Comparison of ENCODE assay signal across 9 cellular contexts in the genomic region with DNA sequence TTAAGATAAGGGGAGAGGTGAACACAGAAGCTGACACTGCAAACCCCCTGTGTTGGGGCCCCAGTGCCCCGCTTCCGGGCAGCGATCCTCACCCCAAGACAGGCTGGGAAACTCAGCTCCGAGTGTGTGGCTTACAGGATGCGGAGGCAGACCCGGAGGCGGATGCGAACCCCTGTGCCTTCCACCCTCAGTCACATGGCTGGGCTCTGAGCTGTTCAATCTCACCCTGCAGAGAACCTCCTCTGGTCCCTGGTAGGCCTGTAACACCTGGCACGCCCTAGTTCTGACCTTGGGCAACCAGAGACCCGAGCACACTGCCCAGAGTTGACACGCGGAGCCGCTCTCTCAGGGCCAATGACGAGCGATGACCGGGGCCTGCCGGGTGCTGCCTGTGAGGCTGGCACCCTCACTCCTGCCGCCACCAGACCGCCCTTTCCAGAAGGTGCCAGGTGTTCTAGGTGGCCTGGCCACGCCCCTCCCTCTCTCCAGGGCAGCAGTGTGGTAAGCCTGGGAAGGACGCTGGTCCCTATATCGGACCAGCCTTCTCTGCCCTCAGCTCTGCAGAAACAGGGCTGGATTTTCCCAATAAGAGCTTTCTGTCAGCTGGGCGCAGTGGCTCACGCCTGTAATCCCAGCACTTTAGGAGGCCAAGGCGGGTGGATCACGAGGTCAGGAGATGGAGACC.
"Had no signal": no experiment of that assay in that cellular context is flagged by ENCODE, and none has a peak within 500 bp of the region (broad histone marks: within the 10 kb centered on the region; RNA-seq: fewer than 3 reads in every experiment).

No MANE protein-coding gene starts in this region.

- DNase-seq: activated CD4-positive, alpha-beta T cell treated with anti-CD3 and anti-CD28 coated beads, Interleukin-2, amount 10 ng/mL, durations not matched to agents 7 days and 5 days; activated CD4-positive, CD25-positive, alpha-beta regulatory T cell; central memory CD4-positive, alpha-beta T cell; dermis blood vessel endothelial cell; erythroblast; left cardiac atrium; SHP77 had no signal

- H3K4me1 Mint-ChIP-seq: activated CD4-positive, alpha-beta T cell treated with anti-CD3 and anti-CD28 coated beads, Interleukin-2, amount 10 ng/mL, durations not matched to agents 7 days and 5 days had no signal

- H3K27me3 Mint-ChIP-seq: activated CD4-positive, alpha-beta T cell treated with anti-CD3 and anti-CD28 coated beads, Interleukin-2, amount 10 ng/mL, durations not matched to agents 7 days and 5 days had no signal

- H3K4me3 Mint-ChIP-seq: activated CD4-positive, alpha-beta T cell treated with anti-CD3 and anti-CD28 coated beads, Interleukin-2, amount 10 ng/mL, durations not matched to agents 7 days and 5 days had no signal

- H3K27ac Mint-ChIP-seq: activated CD4-positive, alpha-beta T cell treated with anti-CD3 and anti-CD28 coated beads, Interleukin-2, amount 10 ng/mL, durations not matched to agents 7 days and 5 days had no signal

- H3K9me3 Mint-ChIP-seq: activated CD4-positive, alpha-beta T cell treated with anti-CD3 and anti-CD28 coated beads, Interleukin-2, amount 10 ng/mL, durations not matched to agents 7 days and 5 days; nephron had no signal

- ATAC-seq: left cardiac atrium, SK-N-SH treated with all-trans-retinoic acid at 6 μM for 48 hours had no signal
